Comparison of ENCODE assay signal across 24 cellular contexts in genomic region chr10:43585981-43586738, GRCh38.
"Had no signal": no experiment of that assay in that cellular context is flagged by ENCODE, and none has a peak within 500 bp of the region (broad histone marks: within the 10 kb centered on the region; RNA-seq: fewer than 3 reads in every experiment).

No MANE protein-coding gene starts in this region.

- H3K36me3 Mint-ChIP-seq: activated naive CD8-positive, alpha-beta T cell treated with anti-CD3 and anti-CD28 coated beads, Interleukin-2, amount 10 ng/mL, durations not matched to agents 7 days and 5 days had no signal

- H3K4me3 ChIP-seq: breast epithelium, psoas muscle, right atrium auricular region, spleen had no signal

- H3K9me3 Mint-ChIP-seq: central memory CD8-positive, alpha-beta T cell had no signal

- H3K36me3 ChIP-seq: breast epithelium, right atrium auricular region, spleen had no signal

- H3K4me3 Mint-ChIP-seq: activated naive CD8-positive, alpha-beta T cell treated with anti-CD3 and anti-CD28 coated beads, Interleukin-2, amount 10 ng/mL, durations not matched to agents 7 days and 5 days; central memory CD8-positive, alpha-beta T cell; naive thymus-derived CD8-positive, alpha-beta T cell had no signal

- H3K27me3 ChIP-seq: breast epithelium, right atrium auricular region, spleen had no signal

- H3K9me3 ChIP-seq: psoas muscle, right atrium auricular region had no signal

- H3K4me1 Mint-ChIP-seq: activated naive CD8-positive, alpha-beta T cell treated with anti-CD3 and anti-CD28 coated beads, Interleukin-2, amount 10 ng/mL, durations not matched to agents 7 days and 5 days; central memory CD8-positive, alpha-beta T cell had no signal

- ATAC-seq: esophagus mucosa; naive thymus-derived CD8-positive, alpha-beta T cell; psoas muscle; stimulated activated naive CD8-positive, alpha-beta T cell treated with anti-CD3 and anti-CD28 coated beads, Interleukin-15, Interleukin-2, amounts not matched to agents 100 U/mL and 50 U/mL, for 24 hours had no signal

- FAIRE-seq: colon, frontal cortex had no signal

- H3K27ac Mint-ChIP-seq: activated naive CD8-positive, alpha-beta T cell treated with anti-CD3 and anti-CD28 coated beads, Interleukin-2, amount 10 ng/mL, durations not matched to agents 7 days and 5 days; naive thymus-derived CD8-positive, alpha-beta T cell had no signal

- H3K27ac ChIP-seq: breast epithelium, psoas muscle, right atrium auricular region, spleen had no signal

- DNase-seq: activated CD4-positive, alpha-beta T cell treated with anti-CD3 and anti-CD28 coated beads for 4 hours; activated CD4-positive, alpha-beta T cell treated with anti-CD3 and anti-CD28 coated beads, Interleukin-2, amount 50 U/mL, for 48 hours; activated CD4-positive, CD25-positive, alpha-beta regulatory T cell; activated naive CD4-positive, alpha-beta T cell treated with Interleukin-2 at 50 U/mL for 16 hours; activated naive CD8-positive, alpha-beta T cell treated with anti-CD3 and anti-CD28 coated beads, Interleukin-2, amount 10 ng/mL, durations not matched to agents 7 days and 5 days; activated T-cell treated with anti-CD3 and anti-CD28 coated beads, Interleukin-2, amount 50 U/mL, for 48 hours; amniotic stem cell; effector memory CD4-positive, alpha-beta T cell; glutamatergic neuron; hippocampal formation; kidney glomerular epithelial cell; mesendoderm; naive thymus-derived CD8-positive, alpha-beta T cell; psoas muscle; spleen; stimulated activated CD4-positive, alpha-beta T cell treated with anti-CD3 and anti-CD28 coated beads, Interleukin-4, amount 100 ng/mL, for 4 hours; stimulated activated naive CD8-positive, alpha-beta T cell treated with anti-CD3 and anti-CD28 coated beads, Interleukin-15, Interleukin-2, amounts not matched to agents 100 U/mL and 50 U/mL, for 24 hours; T1000 had no signal

- H3K27me3 Mint-ChIP-seq: central memory CD8-positive, alpha-beta T cell had no signal

- H3K4me1 ChIP-seq: breast epithelium, psoas muscle, right atrium auricular region, spleen had no signal
